25 cellular contexts compared by ENCODE assay signal in the genomic region with DNA sequence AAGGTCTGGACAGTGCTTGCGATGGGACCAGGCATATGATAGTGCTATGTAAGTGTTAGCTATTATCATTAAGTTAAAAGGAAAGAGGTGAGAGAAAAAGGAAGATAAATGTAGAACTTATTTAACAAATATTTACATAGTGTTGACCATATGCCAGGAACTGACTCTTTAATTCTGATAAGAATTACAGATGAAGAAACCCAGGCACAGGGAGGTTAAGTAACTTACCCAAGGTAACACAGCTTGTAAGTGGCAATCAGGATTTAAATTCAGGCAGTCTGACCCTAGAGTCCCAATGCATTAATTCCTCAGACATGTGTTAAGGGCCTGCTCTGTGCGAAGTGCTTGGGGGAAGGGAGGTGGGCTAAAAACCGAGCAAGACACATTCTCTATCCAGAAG. TPM values are rescaled to one million over a fixed set of nuclear protein-coding genes. Genes with fewer than 3 reads are reported as not detected.
"Had no signal": no experiment of that assay in that cellular context is flagged by ENCODE, and none has a peak within 500 bp of the region (broad histone marks: within the 10 kb centered on the region; RNA-seq: fewer than 3 reads in every experiment).

No MANE protein-coding gene starts in this region.

- H2AFZ ChIP-seq: neural progenitor cell had no signal

- H3K36me3 ChIP-seq: neural progenitor cell, ovary, stomach had no signal

- H3K27ac ChIP-seq: dorsolateral prefrontal cortex, neural progenitor cell, ovary had no signal

- ATAC-seq: natural killer cell treated with Interleukin-12 subunit alpha and Interleukin-12 subunit beta and Interleukin-15 and Interleukin-18, amount 100 ng/mL, for 72 hours; right cardiac atrium had no signal

- H3K9me3 ChIP-seq: ovary had no signal

- H3K9ac ChIP-seq: neural progenitor cell had no signal

- H3K9me3 Mint-ChIP-seq: type B pancreatic cell had no signal

- H3K27ac Mint-ChIP-seq: natural killer cell treated with Interleukin-12 subunit alpha and Interleukin-12 subunit beta and Interleukin-15 and Interleukin-18, amount 100 ng/mL, for 72 hours; neural progenitor cell; type B pancreatic cell had no signal

- H3K4me3 ChIP-seq: dorsolateral prefrontal cortex, neural progenitor cell, ovary, stomach had no signal

- H3K4me2 ChIP-seq: neural progenitor cell had no signal

- FAIRE-seq: small intestine, urothelium cell line had no signal

- DNase-seq: cortex of kidney; dorsolateral prefrontal cortex; effector CD8-positive, alpha-beta T cell; foreskin melanocyte; head of caudate nucleus; hippocampal formation; nucleus accumbens; ovary; right cardiac atrium; stimulated activated CD4-positive, alpha-beta T cell treated with anti-CD3 and anti-CD28 coated beads, Interleukin-12 subunit alpha, Interleukin-12 subunit beta, amount 100 ng/mL, for 4 hours; stimulated activated naive CD4-positive, alpha-beta T cell; stomach; substantia nigra had no signal

- H3K4me3 Mint-ChIP-seq: natural killer cell treated with Interleukin-12 subunit alpha and Interleukin-12 subunit beta and Interleukin-15 and Interleukin-18, amount 100 ng/mL, for 72 hours; neural progenitor cell; type B pancreatic cell had no signal

- H3K4me1 ChIP-seq: neural progenitor cell had no signal

- H3K27me3 ChIP-seq: ovary had no signal

- H3K36me3 Mint-ChIP-seq: natural killer cell treated with Interleukin-12 subunit alpha and Interleukin-12 subunit beta and Interleukin-15 and Interleukin-18, amount 100 ng/mL, for 72 hours; neural progenitor cell had no signal

RNA-seq across cellular contexts. Expression of gene FFAR4, which starts 11.1 kb away (rescaled TPM):
- total RNA-seq: kidney epithelial cell; mammary epithelial cell; natural killer cell treated with Interleukin-12 subunit alpha and Interleukin-12 subunit beta and Interleukin-15 and Interleukin-18, amount 100 ng/mL, for 72 hours had no signal
- polyA plus RNA-seq: mammary epithelial cell had no signal

RNA-seq across cellular contexts. Expression of gene RBP4, which starts 23.5 kb away (rescaled TPM):
- total RNA-seq: kidney epithelial cell; mammary epithelial cell; mononuclear cell; natural killer cell treated with Interleukin-12 subunit alpha and Interleukin-12 subunit beta and Interleukin-15 and Interleukin-18, amount 100 ng/mL, for 72 hours had no signal
- polyA plus RNA-seq: mammary epithelial cell had no signal

RNA-seq across cellular contexts. Expression of gene PDE6C, which starts 34.8 kb away (rescaled TPM):
- total RNA-seq: kidney epithelial cell; lower leg skin; mammary epithelial cell; mesenteric fat pad; mononuclear cell; natural killer cell treated with Interleukin-12 subunit alpha and Interleukin-12 subunit beta and Interleukin-15 and Interleukin-18, amount 100 ng/mL, for 72 hours; ovary; posterior vena cava; right cardiac atrium; stomach had no signal
- polyA plus RNA-seq: esophagus, mammary epithelial cell, right cardiac atrium, small intestine, stomach had no signal
